In the genomic region with DNA sequence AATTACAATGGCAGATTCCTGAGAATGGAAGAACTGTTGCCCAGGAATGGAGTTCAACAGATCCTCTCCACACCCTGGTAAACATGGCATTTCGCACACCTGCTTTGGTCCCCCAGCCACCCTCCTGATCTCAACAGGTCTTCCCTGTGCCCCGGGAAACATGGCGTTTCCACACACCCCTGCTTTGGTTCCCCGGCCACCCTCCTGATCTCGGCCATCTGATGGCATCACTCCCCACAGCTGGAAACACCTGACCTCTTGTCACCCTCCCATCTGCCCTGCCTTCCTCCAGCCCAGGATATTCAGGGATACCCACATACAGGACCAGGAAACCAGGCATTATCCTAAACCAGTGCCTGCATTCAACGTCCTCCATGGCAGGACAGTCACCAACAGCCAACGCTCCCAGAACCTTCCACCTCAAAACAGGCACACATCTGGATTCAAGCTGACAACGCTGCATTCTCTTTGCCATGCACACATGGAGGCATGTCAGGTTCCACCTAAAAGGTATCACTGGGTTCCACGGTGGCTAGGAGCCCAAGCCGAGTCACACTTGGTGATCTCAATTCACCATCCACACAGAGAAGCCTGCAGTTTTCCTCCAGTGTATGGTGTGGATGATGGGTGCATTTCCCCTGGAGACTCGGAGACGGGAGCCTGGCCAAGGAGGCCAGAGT, we compare ENCODE assay signal across 15 cellular contexts.
DNase-seq lines count a peak whose midpoint lies in the region; ATAC-seq and TF ChIP-seq lines count a peak whose summit lies in the region.
"Had no signal": no experiment of that assay in that cellular context is flagged by ENCODE, and none has a peak within 500 bp of the region (broad histone marks: within the 10 kb centered on the region; RNA-seq: fewer than 3 reads in every experiment).

No MANE protein-coding gene starts in this region.

- TF ChIP-seq CTCF in right atrium auricular region (IDR thresholded peaks at IDR 0.05) = no peak
- TF ChIP-seq CTCF in heart left ventricle (IDR thresholded peaks at IDR 0.05) = no peak

- DNase-seq in right atrium auricular region (ENCODE audit: low spot score) = no peak
- no peak for DNase-seq in heart left ventricle
- DNase-seq in left colon = no peak
- no peak for DNase-seq in MV-4-11 (lab: John Stamatoyannopoulos, UW)
- no peak for DNase-seq in HCEC 1CT
- no peak for DNase-seq in G401 (ENCODE audit: low spot score)
- DNase-seq in NCI-H1092 treated with DMSO at 0.1 percent for 48 hours (lab: John Stamatoyannopoulos, UW) = no peak
- DNase-seq: activated naive CD8-positive, alpha-beta T cell treated with anti-CD3 and anti-CD28 coated beads for 36 hours; activated T-cell treated with anti-CD3 and anti-CD28 coated beads, Interleukin-2, amount 50 U/mL, for 1 hour; effector memory CD8-positive, alpha-beta T cell; right cardiac atrium; stimulated activated CD4-positive, alpha-beta T cell treated with anti-CD3 and anti-CD28 coated beads, Interleukin-2, amount 100 ng/mL, for 24 hours had no signal

- ATAC-seq in heart left ventricle = no peak
- peak; percentile 57 for ATAC-seq in left colon
- ATAC-seq: A549; effector memory CD8-positive, alpha-beta T cell had no signal

- H3K4me3 ChIP-seq in right atrium auricular region = no peak overlapping the region
- H3K4me3 ChIP-seq in heart left ventricle = no peak overlapping the region
- H3K4me3 ChIP-seq in rectal smooth muscle tissue (ENCODE audit: low read length) = no peak overlapping the region
- H3K4me3 ChIP-seq: A549, SK-N-MC had no signal

- H3K27me3 ChIP-seq in right atrium auricular region = no peaks in the 10 kb centered on the region
- no peaks in the 10 kb centered on the region for H3K27me3 ChIP-seq in heart left ventricle
- no peaks in the 10 kb centered on the region for H3K27me3 ChIP-seq in rectal smooth muscle tissue (ENCODE audit: control insufficient read depth, insufficient read depth, low read length)

- no peak overlapping the region for H3K9ac ChIP-seq in rectal smooth muscle tissue (ENCODE audit: low read length)

- no peak for TF ChIP-seq POLR2A in heart left ventricle (IDR thresholded peaks at IDR 0.05)

- 83 to 91% (median 87%) methylated on average over 12 of the region's 12 CpGs for WGBS in heart left ventricle, 4 donors

- intact Hi-C loops in heart left ventricle (cut with DNase I) (loop anchor here in 4 of 10 donors (5.0 to 10.0 kb wide), 4 partner anchors 48 to 99 kb away; a partner anchor contains a TSS), left colon (cut with DNase I, micrococcal nuclease) (no loop called here)

- H3K4me1 ChIP-seq in right atrium auricular region = peaks cover 0 to 57% of the 10 kb centered on the region in 2 donors
- peaks cover 0 to 73% (median 42%) of the 10 kb centered on the region in 12 donors for H3K4me1 ChIP-seq in heart left ventricle
- H3K4me1 ChIP-seq in rectal smooth muscle tissue (ENCODE audit: control insufficient read depth, insufficient read depth, low read length) = peaks cover 49% of the 10 kb centered on the region
- H3K4me1 ChIP-seq: A549 had no signal

- peak overlapping the region; percentile 63 to 64 for H3K27ac ChIP-seq in right atrium auricular region
- peak overlapping the region in 6 of 12 donors; percentile 4 to 70 (median 39) for H3K27ac ChIP-seq in heart left ventricle
- H3K27ac ChIP-seq in rectal smooth muscle tissue (ENCODE audit: low read depth, low read length) = peak overlapping the region; percentile 66
- H3K27ac ChIP-seq: A549, SK-N-MC had no signal

- in situ Hi-C loops in G401 (cut with HindIII; ENCODE audit: low sequenced_read_pairs) = no loop called here

- H3K36me3 ChIP-seq in right atrium auricular region = no peaks in the 10 kb centered on the region
- H3K36me3 ChIP-seq in heart left ventricle = no peaks in the 10 kb centered on the region
- H3K36me3 ChIP-seq in rectal smooth muscle tissue (ENCODE audit: control insufficient read depth, insufficient read depth, low read length) = no peaks in the 10 kb centered on the region

- H3K9me3 ChIP-seq in right atrium auricular region (no peaks in the 10 kb centered on the region), heart left ventricle (no peaks in the 10 kb centered on the region)
- H3K9me3 ChIP-seq: A549 had no signal
